Comparison of ENCODE assay signal across 24 cellular contexts in the genomic region with DNA sequence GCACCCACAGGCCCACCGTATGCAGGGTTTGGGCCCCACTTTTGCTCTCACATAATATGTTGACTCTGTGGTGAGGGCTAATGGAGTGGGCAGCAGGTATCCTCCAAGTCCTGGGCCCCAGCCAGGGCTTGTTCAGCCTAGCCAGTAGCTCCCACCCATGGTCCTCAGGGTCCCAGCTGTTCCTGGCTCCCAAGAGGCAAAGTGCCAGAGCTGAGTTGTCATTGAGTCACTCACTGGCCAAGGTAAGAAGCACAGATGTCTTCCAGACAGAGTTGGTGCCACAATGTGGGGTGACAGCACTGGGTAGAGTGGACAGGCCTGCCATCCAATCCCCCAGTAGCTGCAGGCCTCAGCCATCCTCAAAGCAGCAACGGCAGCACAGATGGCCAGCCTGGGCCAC. TPM values are rescaled to one million over a fixed set of nuclear protein-coding genes. Genes with fewer than 3 reads are reported as not detected.
DNase-seq lines count a peak whose midpoint lies in the region; ATAC-seq, FAIRE-seq and TF ChIP-seq lines count a peak whose summit lies in the region.
"Had no signal": no experiment of that assay in that cellular context is flagged by ENCODE, and none has a peak within 500 bp of the region (broad histone marks: within the 10 kb centered on the region; RNA-seq: fewer than 3 reads in every experiment).

No MANE protein-coding gene starts in this region.

- H3K9me1 ChIP-seq in K562 (ENCODE audit: control insufficient read depth, insufficient read depth, low read length), result no peaks in the 10 kb centered on the region

- H3K4me1 ChIP-seq in HUES6 (ENCODE audit: control insufficient read depth, insufficient read depth, low read length), result peaks cover 60% of the 10 kb centered on the region
- H3K4me1 ChIP-seq in K562 (replicated peaks in 1 of 2; ENCODE audit: control insufficient read depth in 2 of 2, insufficient read depth in 2 of 2, low read length in 2 of 2), result peaks cover 9 to 22% of the 10 kb centered on the region in 2 experiments; a peak in 3 of 5 replicates
- peaks cover 14% of the 10 kb centered on the region for H3K4me1 ChIP-seq in osteoblast (ENCODE audit: insufficient read depth, low read length)
- peaks cover 21% of the 10 kb centered on the region for H3K4me1 ChIP-seq in upper lobe of right lung

- H3K9me3 ChIP-seq in HUES6 (ENCODE audit: control insufficient read depth, insufficient read depth, low read depth, low read length), result no peaks in the 10 kb centered on the region
- no peaks in the 10 kb centered on the region for H3K9me3 ChIP-seq in K562 (replicated peaks; ENCODE audit: control insufficient read depth, insufficient read depth, low read depth, low read length)
- no peaks in the 10 kb centered on the region for H3K9me3 ChIP-seq in osteoblast (ENCODE audit: low read depth, low read length)
- H3K9me3 ChIP-seq in upper lobe of right lung, result no peaks in the 10 kb centered on the region
- H3K9me3 ChIP-seq: pancreas, SJCRH30 had no signal

- peak overlapping the region; percentile 23 for H3K9ac ChIP-seq in HUES6 (ENCODE audit: low read length)
- 0 out of 4 replicates have a peak overlapping the region, but pooled peaks of 1 of the 2 experiments have one; percentile 66 for H3K9ac ChIP-seq in K562 (ENCODE audit: insufficient read depth in 1 of 2, low read depth in 2 of 2, low read length in 2 of 2)

- H3K27ac ChIP-seq in HUES6 (ENCODE audit: low read depth, low read length), result peak overlapping the region; percentile 80; the same call in 1 of the 2 replicates
- H3K27ac ChIP-seq in K562 (ENCODE audit: extremely low read depth, low read depth, low read length), result no peak overlapping the region
- H3K27ac ChIP-seq in osteoblast (ENCODE audit: low read depth, low read length), result no peak overlapping the region
- no peak overlapping the region for H3K27ac ChIP-seq in upper lobe of right lung
- H3K27ac ChIP-seq: HL-60, pancreas, SJCRH30 had no signal

- no TSS peak for BruUV-seq in K562 (replicated peaks; lab: Mats Ljungman, UMichigan)

- DNase-seq in NCI-H82 (lab: John Stamatoyannopoulos, UW) (peak; percentile 89), NCI-H82 treated with DMSO at 0.1 percent for 48 hours (lab: John Stamatoyannopoulos, UW; ENCODE audit: unreplicated experiment) (no peak), K562 (ENCODE audit: extremely low read depth in 1 of 4, low spot score in 3 of 4) (peak in 1 of 4 experiments; percentile 2), osteoblast (ENCODE audit: insufficient read length, low spot score, missing footprints) (peak; percentile 19), upper lobe of right lung (no peak), 8988T (no peak)
- DNase-seq: activated CD4-positive, alpha-beta memory T cell treated with anti-CD3 and anti-CD28 coated beads for 36 hours; activated naive CD8-positive, alpha-beta T cell treated with anti-CD3 and anti-CD28 coated beads for 36 hours; activated T-cell treated with anti-CD3 and anti-CD28 coated beads, Interleukin-2, amount 50 U/mL, for 1 hour; DMS153; NCI-H1105; NCI-H748 treated with DMSO at 0.1 percent for 48 hours; PC-3; stimulated activated CD4-positive, alpha-beta T cell treated with anti-CD3 and anti-CD28 coated beads, Interleukin-2, amount 100 ng/mL, for 24 hours; stimulated activated naive CD8-positive, alpha-beta T cell treated with anti-CD3 and anti-CD28 coated beads, Interleukin-15, amount 100 ng/mL, for 72 hours had no signal

- POLR2A ChIA-PET in K562 (lab: Yijun Ruan, JAX), result interaction anchor here (0.6 to 2.8 kb wide), 3 partner anchors 16 to 30 kb away, joined by 3 to 8 read pairs (median 3); no protein-coding TSS in a partner anchor

- H3K4me2 ChIP-seq in K562 (ENCODE audit: insufficient read depth, low read length) (no peak overlapping the region), osteoblast (ENCODE audit: insufficient read depth, low read length) (no peak overlapping the region)

- no peak for TF ChIP-seq CTCF in K562 (IDR thresholded peaks at IDR 0.05 in 2 of 3, conservative IDR thresholded peaks at IDR 0.05 in 1 of 3; ENCODE audit: insufficient read depth in 2 of 3, low read depth in 1 of 3, low read length in 3 of 3)
- TF ChIP-seq CTCF in osteoblast (IDR thresholded peaks at IDR 0.05; ENCODE audit: extremely low read depth, low read depth, low read length), result no peak
- no peak for TF ChIP-seq CTCF in upper lobe of right lung (IDR thresholded peaks at IDR 0.05)

- ATAC-seq in K562, result no peak
- no peak for ATAC-seq in upper lobe of right lung
- no peak for ATAC-seq in GM18861 (IDR thresholded peaks at IDR 0.05; ENCODE audit: unreplicated experiment)
- ATAC-seq: pancreas; PC-3; stimulated activated naive CD8-positive, alpha-beta T cell treated with anti-CD3 and anti-CD28 coated beads, Interleukin-15, amount 100 ng/mL, for 72 hours had no signal

- peak; percentile 11 for FAIRE-seq in K562 (lab: Jason Lieb, UNC)
- FAIRE-seq: A204.1, GM12891, islet of Langerhans, pancreas had no signal

- intact Hi-C loops in K562 (cut with micrococcal nuclease), result no loop called here
- intact Hi-C loops in upper lobe of right lung (cut with DNase I), result no loop called here

- TF ChIP-seq EP300 in K562 (IDR thresholded peaks at IDR 0.05; ENCODE audit: low read length), result no peak

- no peak for TF ChIP-seq RAD21 in K562 (CRISPR knock-in tag; conservative IDR thresholded peaks at IDR 0.05 in 1 of 2, IDR thresholded peaks at IDR 0.05 in 1 of 2)

- no peaks in the 10 kb centered on the region for H4K20me1 ChIP-seq in K562 (replicated peaks; ENCODE audit: control insufficient read depth, insufficient read depth, low read length)
- H4K20me1 ChIP-seq in osteoblast (ENCODE audit: insufficient read depth, low read length), result peaks cover 2% of the 10 kb centered on the region

- H3K4me3 ChIP-seq in HUES6 (ENCODE audit: low read depth, low read length), result no peak overlapping the region
- no peak overlapping the region for H3K4me3 ChIP-seq in K562
- H3K4me3 ChIP-seq in osteoblast (ENCODE audit: insufficient read depth, low read length), result no peak overlapping the region
- no peak overlapping the region for H3K4me3 ChIP-seq in upper lobe of right lung
- H3K4me3 ChIP-seq: pancreas, SJCRH30 had no signal

- H3K36me3 ChIP-seq in HUES6 (ENCODE audit: control insufficient read depth, insufficient read depth, low read length) (no peaks in the 10 kb centered on the region), K562 (ENCODE audit: control insufficient read depth, insufficient read depth, low read length) (no peaks in the 10 kb centered on the region), osteoblast (ENCODE audit: insufficient read depth, low read length) (no peaks in the 10 kb centered on the region), upper lobe of right lung (no peaks in the 10 kb centered on the region)
- H3K36me3 ChIP-seq: pancreas, SJCRH30 had no signal

- CTCF ChIA-PET in K562 (lab: Yijun Ruan, JAX; ENCODE audit: low intra/inter-chr PET ratio), result no interaction called here

- TF ChIP-seq POLR2A in K562 (conservative IDR thresholded peaks at IDR 0.05), result no peak

- peaks cover 7% of the 10 kb centered on the region for H3K27me3 ChIP-seq in HUES6 (ENCODE audit: control insufficient read depth, insufficient read depth, low read length)
- H3K27me3 ChIP-seq in K562 (ENCODE audit: control insufficient read depth in 2 of 2, insufficient read depth in 2 of 2, low read length in 2 of 2), result no peaks in the 10 kb centered on the region
- peaks cover 12% of the 10 kb centered on the region for H3K27me3 ChIP-seq in osteoblast (ENCODE audit: insufficient read depth, low read length)
- no peaks in the 10 kb centered on the region for H3K27me3 ChIP-seq in upper lobe of right lung
- H3K27me3 ChIP-seq: pancreas, SJCRH30 had no signal

- no peaks in the 10 kb centered on the region for H3K79me2 ChIP-seq in K562 (ENCODE audit: control insufficient read depth, insufficient read depth, low read length)
- no peaks in the 10 kb centered on the region for H3K79me2 ChIP-seq in osteoblast (ENCODE audit: insufficient read depth, low read length)

- 59% methylated on average over 2 of the region's 2 CpGs for WGBS in K562 (ENCODE audit: insufficient coverage, low coverage, missing lambda C conversion rate)

- in situ Hi-C loops in K562 (cut with MboI), result loop anchor here (25.0 kb wide), 1 partner anchor 429 kb away; no protein-coding TSS in a partner anchor

- H2AFZ ChIP-seq in K562 (ENCODE audit: low read depth, low read length) (no peak overlapping the region), osteoblast (ENCODE audit: low read length) (no peak overlapping the region)

RNA-seq across cellular contexts. Expression of a gene that starts 4.3 kb away (rescaled TPM):
- 3.0 and 6.7 TPM in 2 replicates for total RNA-seq in K562 (2011; cell fraction: chromatin; rRNA removed; ENCODE audit: low replicate concordance)
- 1.7 and 5.3 TPM in 2 replicates for total RNA-seq in K562 (2011; cell fraction: nucleolus; rRNA removed)
- 2.5 and 6.9 TPM in 2 replicates for total RNA-seq in K562 (2011; cell fraction: nucleoplasm; rRNA removed)
- total RNA-seq in K562 (2014; rRNA removed) (0.54 and 1.1 TPM in 2 replicates), K562 (2014; rRNA removed; fragmentation: Illumina TruSeq; extraction: Trizol) (0.51 and 0.80 TPM in 2 replicates), K562 (2015; rRNA removed; fragmentation: Illumina TruSeq; extraction: Trizol) (0.62 and 0.68 TPM in 2 replicates), K562 (2021) (1.3 and 1.4 TPM in 2 replicates), osteoblast (3.3 and 4.1 TPM in 2 replicates), upper lobe of right lung (7.1 TPM)
- polyA plus RNA-seq in K562 (2011; rRNA removed) (0.74 and 2.2 TPM in 2 replicates), K562 (2014; fragmentation: Illumina TruSeq; extraction: Trizol) (0.95 and 1.2 TPM in 2 replicates), K562 (2014; fragmentation: Nextera tagmentation; extraction: Ambion mirVana) (not detected), K562 (2014; rRNA removed) (0.66 and 0.85 TPM in 2 replicates)
- polyA plus RNA-seq in K562 (2011; cell fraction: cytosol; rRNA removed), result 0.65 and 2.4 TPM in 2 replicates
- polyA plus RNA-seq in K562 (2011; cell fraction: nucleus; rRNA removed), result 1.4 and 4.0 TPM in 2 replicates
- polyA plus RNA-seq in K562 (2012), result 1.2 and 1.5 TPM in 2 replicates
- 0.36 and 2.0 TPM in 2 replicates for polyA minus RNA-seq in K562 (2011; rRNA and poly(A)+ RNA removed)
- polyA minus RNA-seq in K562 (2011; cell fraction: cytosol; rRNA and poly(A)+ RNA removed), result 1.5 and 2.7 TPM in 2 replicates
- 3.0 and 4.2 TPM in 2 replicates for polyA minus RNA-seq in K562 (2011; cell fraction: nucleus; rRNA and poly(A)+ RNA removed)

RNA-seq across cellular contexts. Expression of a gene that starts 53.7 kb away (rescaled TPM):
- total RNA-seq in K562 (2011; cell fraction: chromatin; rRNA removed; ENCODE audit: low replicate concordance), result 1.0 TPM in 1 of 2 replicates, not detected in the other
- total RNA-seq in K562 (2011; cell fraction: nucleolus; rRNA removed), result 0.39 and 0.50 TPM in 2 replicates
- 0.38 TPM in 1 of 2 replicates, not detected in the other for total RNA-seq in K562 (2011; cell fraction: nucleoplasm; rRNA removed)
- total RNA-seq in K562 (2014; rRNA removed) (not detected in 2 replicates), K562 (2014; rRNA removed; fragmentation: Illumina TruSeq; extraction: Trizol) (not detected in 2 replicates), K562 (2015; rRNA removed; fragmentation: Illumina TruSeq; extraction: Trizol) (not detected in 2 replicates), K562 (2021) (0.22 TPM in 2 replicates), osteoblast (under 0.01 and 0.29 TPM in 2 replicates), upper lobe of right lung (327 TPM)
- polyA plus RNA-seq in K562 (2011; rRNA removed) (0.01 TPM in 1 of 2 replicates, not detected in the other), K562 (2014; fragmentation: Illumina TruSeq; extraction: Trizol) (not detected in 2 replicates), K562 (2014; fragmentation: Nextera tagmentation; extraction: Ambion mirVana) (under 1 TPM in 1 of 2 experiments, not detected in 1; 0.01 TPM), K562 (2014; rRNA removed) (not detected in 2 replicates)
- 0.03 TPM in 1 of 2 replicates, not detected in the other for polyA plus RNA-seq in K562 (2011; cell fraction: cytosol; rRNA removed)
- polyA plus RNA-seq in K562 (2011; cell fraction: nucleus; rRNA removed), result 0.04 and 0.73 TPM in 2 replicates
- 0.29 and 0.79 TPM in 2 replicates for polyA plus RNA-seq in K562 (2012)
- not detected in 2 replicates for polyA minus RNA-seq in K562 (2011; rRNA and poly(A)+ RNA removed)
- not detected in 2 replicates for polyA minus RNA-seq in K562 (2011; cell fraction: cytosol; rRNA and poly(A)+ RNA removed)
- not detected in 2 replicates for polyA minus RNA-seq in K562 (2011; cell fraction: nucleus; rRNA and poly(A)+ RNA removed)
- total RNA-seq: PC-3, SJCRH30 had no signal

RNA-seq across cellular contexts. Expression of a gene that starts 53.8 kb away (rescaled TPM):
- 0.19 and 2.7 TPM in 2 replicates for total RNA-seq in K562 (2011; cell fraction: chromatin; rRNA removed; ENCODE audit: low replicate concordance)
- total RNA-seq in K562 (2011; cell fraction: nucleolus; rRNA removed), result 0.26 and 1.8 TPM in 2 replicates
- total RNA-seq in K562 (2011; cell fraction: nucleoplasm; rRNA removed), result 0.29 and 0.38 TPM in 2 replicates
- not detected in 2 replicates for total RNA-seq in K562 (2014; rRNA removed)
- not detected in 2 replicates for total RNA-seq in K562 (2014; rRNA removed; fragmentation: Illumina TruSeq; extraction: Trizol)
- total RNA-seq in K562 (2015; rRNA removed; fragmentation: Illumina TruSeq; extraction: Trizol), result not detected in 2 replicates
- 0.24 TPM in 1 of 2 replicates, not detected in the other for total RNA-seq in K562 (2021)
- polyA plus RNA-seq in K562 (2011; rRNA removed), result 0.17 TPM in 1 of 2 replicates, not detected in the other
- 0.12 TPM in 1 of 2 replicates, not detected in the other for polyA plus RNA-seq in K562 (2011; cell fraction: cytosol; rRNA removed)
- 0.28 and 1.5 TPM in 2 replicates for polyA plus RNA-seq in K562 (2011; cell fraction: nucleus; rRNA removed)
- 0.14 TPM in 1 of 2 replicates, not detected in the other for polyA plus RNA-seq in K562 (2012)
- polyA plus RNA-seq in K562 (2014; fragmentation: Illumina TruSeq; extraction: Trizol), result not detected in 2 replicates
- polyA plus RNA-seq in K562 (2014; fragmentation: Nextera tagmentation; extraction: Ambion mirVana), result not detected
- polyA plus RNA-seq in K562 (2014; rRNA removed), result 0.74 TPM in 1 of 2 replicates, not detected in the other
- 0.18 TPM in 1 of 2 replicates, not detected in the other for polyA minus RNA-seq in K562 (2011; rRNA and poly(A)+ RNA removed)
- not detected in 2 replicates for polyA minus RNA-seq in K562 (2011; cell fraction: cytosol; rRNA and poly(A)+ RNA removed)
- 0.40 TPM in 1 of 2 replicates, not detected in the other for polyA minus RNA-seq in K562 (2011; cell fraction: nucleus; rRNA and poly(A)+ RNA removed)
- 0.29 and 0.36 TPM in 2 replicates for total RNA-seq in osteoblast
- 138 TPM for total RNA-seq in upper lobe of right lung
- total RNA-seq: activated naive CD8-positive, alpha-beta T cell treated with anti-CD3 and anti-CD28 coated beads for 36 hours; PC-3 had no signal
- polyA plus RNA-seq: CD14-positive monocyte had no signal

Comparison
In these comparisons a context has a peak if more than half of its experiments do, and no peak if none do; other contexts are left out.
1. DNase-seq: peak in NCI-H82 (single experiment) and osteoblast (single experiment); none in NCI-H82 treated with DMSO at 0.1 percent for 48 hours (single experiment), upper lobe of right lung (single experiment) and 8988T (single experiment).
2. RNA of a gene that starts 53.7 kb away (total RNA-seq): 327 TPM in upper lobe of right lung (single experiment); 0.22 to 1.0 TPM in K562 and under 0.01 to 0.29 TPM in osteoblast; every median in the first group is over 100 times any median in the second.
3. RNA of a gene that starts 53.8 kb away (total RNA-seq): 138 TPM in upper lobe of right lung (single experiment); 0.29 to 0.36 TPM in osteoblast and 0.19 to 2.7 TPM in K562; every median in the first group is over 10 times any median in the second.